Comparison of ENCODE assay signal across 2 cellular contexts in genomic region chr6:108118359-108118724, GRCh38.
TF ChIP-seq lines count a peak whose summit lies in the region.

No MANE protein-coding gene starts in this region.

TF ChIP-seq in SK-N-SH, 30 proteins besides CTCF, POLR2A, EP300 and RAD21 (continued from another document):
- TF ChIP-seq, protein P1, sequence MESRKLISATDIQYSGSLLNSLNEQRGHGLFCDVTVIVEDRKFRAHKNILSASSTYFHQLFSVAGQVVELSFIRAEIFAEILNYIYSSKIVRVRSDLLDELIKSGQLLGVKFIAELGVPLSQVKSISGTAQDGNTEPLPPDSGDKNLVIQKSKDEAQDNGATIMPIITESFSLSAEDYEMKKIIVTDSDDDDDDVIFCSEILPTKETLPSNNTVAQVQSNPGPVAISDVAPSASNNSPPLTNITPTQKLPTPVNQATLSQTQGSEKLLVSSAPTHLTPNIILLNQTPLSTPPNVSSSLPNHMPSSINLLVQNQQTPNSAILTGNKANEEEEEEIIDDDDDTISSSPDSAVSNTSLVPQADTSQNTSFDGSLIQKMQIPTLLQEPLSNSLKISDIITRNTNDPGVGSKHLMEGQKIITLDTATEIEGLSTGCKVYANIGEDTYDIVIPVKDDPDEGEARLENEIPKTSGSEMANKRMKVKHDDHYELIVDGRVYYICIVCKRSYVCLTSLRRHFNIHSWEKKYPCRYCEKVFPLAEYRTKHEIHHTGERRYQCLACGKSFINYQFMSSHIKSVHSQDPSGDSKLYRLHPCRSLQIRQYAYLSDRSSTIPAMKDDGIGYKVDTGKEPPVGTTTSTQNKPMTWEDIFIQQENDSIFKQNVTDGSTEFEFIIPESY (IDR thresholded peaks at IDR 0.05; ENCODE audit: borderline replicate concordance, low read depth), result no peak
- no peak for TF ChIP-seq TCF12 (IDR thresholded peaks at IDR 0.05)
- TF ChIP-seq GATA2 (CRISPR knock-in tag; IDR thresholded peaks at IDR 0.05), result no peak
- TF ChIP-seq, protein P2, sequence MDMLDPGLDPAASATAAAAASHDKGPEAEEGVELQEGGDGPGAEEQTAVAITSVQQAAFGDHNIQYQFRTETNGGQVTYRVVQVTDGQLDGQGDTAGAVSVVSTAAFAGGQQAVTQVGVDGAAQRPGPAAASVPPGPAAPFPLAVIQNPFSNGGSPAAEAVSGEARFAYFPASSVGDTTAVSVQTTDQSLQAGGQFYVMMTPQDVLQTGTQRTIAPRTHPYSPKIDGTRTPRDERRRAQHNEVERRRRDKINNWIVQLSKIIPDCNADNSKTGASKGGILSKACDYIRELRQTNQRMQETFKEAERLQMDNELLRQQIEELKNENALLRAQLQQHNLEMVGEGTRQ (IDR thresholded peaks at IDR 0.05; ENCODE audit: borderline replicate concordance, low read depth, low read length), result no peak
- no peak for TF ChIP-seq YY1 (IDR thresholded peaks at IDR 0.05; ENCODE audit: low read depth)
- TF ChIP-seq FOXJ3 (CRISPR knock-in tag; IDR thresholded peaks at IDR 0.05), result no peak
- no peak for TF ChIP-seq NFIC (IDR thresholded peaks at IDR 0.05; ENCODE audit: borderline replicate concordance)
- no peak for TF ChIP-seq EZH2phosphoT487 (IDR thresholded peaks at IDR 0.05; ENCODE audit: borderline replicate concordance, low read depth)
- TF ChIP-seq, protein P3, sequence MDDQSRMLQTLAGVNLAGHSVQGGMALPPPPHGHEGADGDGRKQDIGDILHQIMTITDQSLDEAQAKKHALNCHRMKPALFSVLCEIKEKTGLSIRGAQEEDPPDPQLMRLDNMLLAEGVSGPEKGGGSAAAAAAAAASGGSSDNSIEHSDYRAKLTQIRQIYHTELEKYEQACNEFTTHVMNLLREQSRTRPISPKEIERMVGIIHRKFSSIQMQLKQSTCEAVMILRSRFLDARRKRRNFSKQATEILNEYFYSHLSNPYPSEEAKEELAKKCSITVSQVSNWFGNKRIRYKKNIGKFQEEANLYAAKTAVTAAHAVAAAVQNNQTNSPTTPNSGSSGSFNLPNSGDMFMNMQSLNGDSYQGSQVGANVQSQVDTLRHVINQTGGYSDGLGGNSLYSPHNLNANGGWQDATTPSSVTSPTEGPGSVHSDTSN (IDR thresholded peaks at IDR 0.05), result no peak
- no peak for TF ChIP-seq TAF1 (IDR thresholded peaks at IDR 0.05; ENCODE audit: borderline replicate concordance, low read depth, low read length)
- TF ChIP-seq FOSL2 (IDR thresholded peaks at IDR 0.05; ENCODE audit: borderline replicate concordance, low read depth), result no peak
- TF ChIP-seq, protein P4, sequence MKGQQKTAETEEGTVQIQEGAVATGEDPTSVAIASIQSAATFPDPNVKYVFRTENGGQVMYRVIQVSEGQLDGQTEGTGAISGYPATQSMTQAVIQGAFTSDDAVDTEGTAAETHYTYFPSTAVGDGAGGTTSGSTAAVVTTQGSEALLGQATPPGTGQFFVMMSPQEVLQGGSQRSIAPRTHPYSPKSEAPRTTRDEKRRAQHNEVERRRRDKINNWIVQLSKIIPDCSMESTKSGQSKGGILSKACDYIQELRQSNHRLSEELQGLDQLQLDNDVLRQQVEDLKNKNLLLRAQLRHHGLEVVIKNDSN (IDR thresholded peaks at IDR 0.05; ENCODE audit: borderline replicate concordance, low read depth), result no peak

TF ChIP-seq in SK-N-SH treated with all-trans-retinoic acid at 6 μM for 48 hours, 23 proteins besides CTCF, POLR2A, EP300 and RAD21:
- TF ChIP-seq CSRNP3 (CRISPR knock-in tag; IDR thresholded peaks at IDR 0.05) (no peak), SNAI2 (CRISPR knock-in tag; IDR thresholded peaks at IDR 0.05) (no peak), RARB (CRISPR knock-in tag; IDR thresholded peaks at IDR 0.05) (no peak), ZFP30 (CRISPR knock-in tag; IDR thresholded peaks at IDR 0.05) (no peak), ZNF565 (CRISPR knock-in tag; conservative IDR thresholded peaks at IDR 0.05; ENCODE audit: low read depth) (no peak), POU6F1 (CRISPR knock-in tag; IDR thresholded peaks at IDR 0.05; ENCODE audit: borderline replicate concordance, low read depth) (no peak), ZC3H10 (CRISPR knock-in tag; IDR thresholded peaks at IDR 0.05) (no peak)
